ENCODE assay signal across 9 cellular contexts in genomic region chr4:150828159-150828558, GRCh38.
DNase-seq lines count a peak whose midpoint lies in the region; ATAC-seq and TF ChIP-seq lines count a peak whose summit lies in the region.
"Had no signal": no experiment of that assay in that cellular context is flagged by ENCODE, and none has a peak within 500 bp of the region (broad histone marks: within the 10 kb centered on the region; RNA-seq: fewer than 3 reads in every experiment).

No MANE protein-coding gene starts in this region.

- POLR2A ChIA-PET in WTC11 (lab: Charles Lee) = no interaction called here

- peaks cover 2% of the 10 kb centered on the region for H3K4me1 ChIP-seq in effector memory CD4-positive, alpha-beta T cell (ENCODE audit: control insufficient read depth, insufficient read depth, low read length, poor library complexity, severe bottlenecking)
- H3K4me1 ChIP-seq in tibial artery = no peaks in the 10 kb centered on the region
- H3K4me1 ChIP-seq: body of pancreas had no signal

- no peaks in the 10 kb centered on the region for H3K36me3 ChIP-seq in effector memory CD4-positive, alpha-beta T cell (ENCODE audit: control insufficient read depth, insufficient read depth, low read length)
- H3K36me3 ChIP-seq in tibial artery = peaks cover 8 to 31% (median 17%) of the 10 kb centered on the region in 3 donors

- peaks cover 33% of the 10 kb centered on the region for H3K36me3 Mint-ChIP-seq in WTC11

- no peaks in the 10 kb centered on the region for H3K9me3 Mint-ChIP-seq in WTC11

- intact Hi-C loops in tibial artery (cut with DNase I; ENCODE audit: low total_unique reads) = no loop called here

- peak overlapping the region; percentile 60 for H3K27ac ChIP-seq in effector memory CD4-positive, alpha-beta T cell (ENCODE audit: insufficient read depth, low read length, poor library complexity, severe bottlenecking)
- no peak overlapping the region for H3K27ac ChIP-seq in tibial artery
- H3K27ac ChIP-seq: body of pancreas had no signal

- CTCF ChIA-PET in WTC11 (lab: Charles Lee) = no interaction called here

- TF ChIP-seq CTCF in GM13977 (IDR thresholded peaks at IDR 0.05; ENCODE audit: extremely low read depth, insufficient read depth, missing control alignments) = peak; percentile 43
- TF ChIP-seq CTCF in WTC11 (IDR thresholded peaks at IDR 0.05) = no peak
- TF ChIP-seq CTCF in tibial artery (IDR thresholded peaks at IDR 0.05) = no peak

- H3K27me3 ChIP-seq in effector memory CD4-positive, alpha-beta T cell (replicated peaks; ENCODE audit: control insufficient read depth, insufficient read depth, low read length, poor library complexity, severe bottlenecking) = no peaks in the 10 kb centered on the region
- no peaks in the 10 kb centered on the region for H3K27me3 ChIP-seq in tibial artery
- H3K27me3 ChIP-seq: body of pancreas had no signal

- H3K4me3 ChIP-seq in effector memory CD4-positive, alpha-beta T cell (ENCODE audit: insufficient read depth, low read depth, low read length, poor library complexity, severe bottlenecking) = peak overlapping the region; percentile 35
- no peak overlapping the region for H3K4me3 ChIP-seq in tibial artery
- H3K4me3 ChIP-seq: body of pancreas had no signal

- no peak overlapping the region for H3K4me3 Mint-ChIP-seq in WTC11

- H3K27ac Mint-ChIP-seq in WTC11 = no peak overlapping the region

- DNase-seq in GM13977 (ENCODE audit: low spot score) (peak; percentile 42), T-helper 1 cell (peak; percentile 33 to 92 (median 47)), HCEC 1CT (no peak), WTC11 (ENCODE audit: low spot score) (no peak), NCI-H748 (lab: John Stamatoyannopoulos, UW; ENCODE audit: unreplicated experiment) (no peak), tibial artery (no peak)
- DNase-seq in effector memory CD4-positive, alpha-beta T cell = peak; percentile 43 to 51 (median 45)

- H3K9me3 ChIP-seq in effector memory CD4-positive, alpha-beta T cell (ENCODE audit: control insufficient read depth, low read length) = no peaks in the 10 kb centered on the region
- H3K9me3 ChIP-seq in tibial artery = no peaks in the 10 kb centered on the region
- H3K9me3 ChIP-seq: body of pancreas had no signal

- ATAC-seq in HG02588 (IDR thresholded peaks at IDR 0.05; ENCODE audit: unreplicated experiment) = peak; percentile 96
- ATAC-seq in WTC11 = no peak
- ATAC-seq: body of pancreas had no signal

- H3K27me3 Mint-ChIP-seq in WTC11 (ENCODE audit: low read depth) = no peaks in the 10 kb centered on the region

- no peaks in the 10 kb centered on the region for H3K4me1 Mint-ChIP-seq in WTC11

- in situ Hi-C loops in GM13977 (cut with MboI; ENCODE audit: low pct_unique_long_range_greater_than_20kb, low sequenced_read_pairs, unreplicated experiment) = no loop called here

TF ChIP-seq in WTC11, 78 proteins besides CTCF, POLR2A, EP300 and RAD21:
- TF ChIP-seq PRDM15 (CRISPR knock-in tag; IDR thresholded peaks at IDR 0.05) = no peak

Comparison
In these comparisons a context has a peak if more than half of its experiments do, and no peak if none do; other contexts are left out.
1. DNase-seq: peak in GM13977 (single experiment), T-helper 1 cell (5 of 5) and effector memory CD4-positive, alpha-beta T cell (3 of 3); none in HCEC 1CT (single experiment), WTC11 (single experiment), NCI-H748 (single experiment) and tibial artery (0 of 2).